In the genomic region with DNA sequence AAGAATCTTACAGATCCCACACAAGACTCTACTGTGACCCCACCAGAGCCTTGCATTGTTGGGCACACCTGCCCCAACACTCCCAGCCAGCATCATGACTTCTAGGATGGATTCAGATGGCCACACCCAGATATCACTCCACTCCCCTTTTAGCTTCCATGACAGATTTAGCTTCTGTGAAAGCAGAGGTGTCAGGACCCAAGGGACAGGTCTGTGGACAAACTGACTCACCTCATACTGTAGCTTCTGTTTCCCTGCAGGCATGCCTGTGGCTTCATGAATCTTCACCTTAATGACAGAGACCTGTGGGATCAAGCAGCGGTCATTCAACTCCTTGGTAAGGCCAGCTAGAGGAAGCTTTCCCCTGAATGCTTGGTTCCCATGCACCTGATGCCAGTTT, we compare ENCODE assay signal across 17 cellular contexts. TPM values are rescaled to one million over a fixed set of nuclear protein-coding genes. Genes with fewer than 3 reads are reported as not detected.
DNase-seq lines count a peak whose midpoint lies in the region; ATAC-seq and TF ChIP-seq lines count a peak whose summit lies in the region.
"Had no signal": no experiment of that assay in that cellular context is flagged by ENCODE, and none has a peak within 500 bp of the region (broad histone marks: within the 10 kb centered on the region; RNA-seq: fewer than 3 reads in every experiment).

No MANE protein-coding gene starts in this region.

- no peak for ATAC-seq in activated T-cell treated with anti-CD3 and anti-CD28 coated beads, Interleukin-2, amount 50 U/mL, for 4 hours
- no peak for ATAC-seq in CD8-positive, alpha-beta T cell
- ATAC-seq in activated T-helper 17 cell treated with anti-CD3 and anti-CD28 coated beads, Interleukin-2, amount 50 U/mL, for 72 hours (replicated peaks): peak; percentile 71
- peak; percentile 56 for ATAC-seq in stimulated activated effector memory CD8-positive, alpha-beta T cell treated with anti-CD3 and anti-CD28 coated beads, Interleukin-12 subunit alpha, Interleukin-12 subunit beta, amount 100 ng/mL, for 72 hours

- no peak overlapping the region for H3K4me3 Mint-ChIP-seq in activated T-cell treated with anti-CD3 and anti-CD28 coated beads, Interleukin-2, amount 50 U/mL, for 24 hours
- no peak overlapping the region for H3K4me3 Mint-ChIP-seq in activated T-cell treated with anti-CD3 and anti-CD28 coated beads, Interleukin-2, amount 50 U/mL, for 4 hours
- no peak overlapping the region for H3K4me3 Mint-ChIP-seq in CD8-positive, alpha-beta T cell
- peak overlapping the region; percentile 56 for H3K4me3 Mint-ChIP-seq in activated T-helper 17 cell treated with anti-CD3 and anti-CD28 coated beads, Interleukin-2, amount 50 U/mL, for 72 hours
- H3K4me3 Mint-ChIP-seq in stimulated activated effector memory CD8-positive, alpha-beta T cell treated with anti-CD3 and anti-CD28 coated beads, Interleukin-12 subunit alpha, Interleukin-12 subunit beta, amount 100 ng/mL, for 72 hours: no peak overlapping the region

- H2AFZ ChIP-seq in SK-N-SH (ENCODE audit: low read depth): no peak overlapping the region
- H2AFZ ChIP-seq: PC-9 had no signal

- peak overlapping the region; percentile 91 for H3K27ac Mint-ChIP-seq in activated T-cell treated with anti-CD3 and anti-CD28 coated beads, Interleukin-2, amount 50 U/mL, for 24 hours
- peak overlapping the region; percentile 30 for H3K27ac Mint-ChIP-seq in CD8-positive, alpha-beta T cell
- peak overlapping the region; percentile 51 for H3K27ac Mint-ChIP-seq in activated T-helper 17 cell treated with anti-CD3 and anti-CD28 coated beads, Interleukin-2, amount 50 U/mL, for 72 hours
- peak overlapping the region; percentile 80 for H3K27ac Mint-ChIP-seq in stimulated activated effector memory CD8-positive, alpha-beta T cell treated with anti-CD3 and anti-CD28 coated beads, Interleukin-12 subunit alpha, Interleukin-12 subunit beta, amount 100 ng/mL, for 72 hours

- no peak overlapping the region for H3K4me2 ChIP-seq in SK-N-SH
- H3K4me2 ChIP-seq: KMS-11, PC-9 had no signal

- no peak overlapping the region for H3K9ac ChIP-seq in SK-N-SH
- H3K9ac ChIP-seq: KMS-11 had no signal

- H3K9me3 Mint-ChIP-seq in activated T-cell treated with anti-CD3 and anti-CD28 coated beads, Interleukin-2, amount 50 U/mL, for 24 hours: no peaks in the 10 kb centered on the region
- no peaks in the 10 kb centered on the region for H3K9me3 Mint-ChIP-seq in activated T-cell treated with anti-CD3 and anti-CD28 coated beads, Interleukin-2, amount 50 U/mL, for 4 hours
- H3K9me3 Mint-ChIP-seq in CD8-positive, alpha-beta T cell: no peaks in the 10 kb centered on the region
- no peaks in the 10 kb centered on the region for H3K9me3 Mint-ChIP-seq in activated T-helper 17 cell treated with anti-CD3 and anti-CD28 coated beads, Interleukin-2, amount 50 U/mL, for 72 hours
- no peaks in the 10 kb centered on the region for H3K9me3 Mint-ChIP-seq in stimulated activated effector memory CD8-positive, alpha-beta T cell treated with anti-CD3 and anti-CD28 coated beads, Interleukin-12 subunit alpha, Interleukin-12 subunit beta, amount 100 ng/mL, for 72 hours

- TF ChIP-seq EP300 in SK-N-SH (IDR thresholded peaks at IDR 0.05; ENCODE audit: borderline replicate concordance in 1 of 2, low read depth in 1 of 2, low read length in 1 of 2): no peak

- no peak for TF ChIP-seq RAD21 in SK-N-SH (IDR thresholded peaks at IDR 0.05; ENCODE audit: low read length)

- H3K9me3 ChIP-seq in CD8-positive, alpha-beta T cell (ENCODE audit: low read length): no peaks in the 10 kb centered on the region
- no peaks in the 10 kb centered on the region for H3K9me3 ChIP-seq in uterus
- no peaks in the 10 kb centered on the region for H3K9me3 ChIP-seq in SK-N-SH
- H3K9me3 ChIP-seq: Caco-2 had no signal

- H3K79me2 ChIP-seq in SK-N-SH (ENCODE audit: insufficient read depth): no peaks in the 10 kb centered on the region

- H3K36me3 ChIP-seq in CD8-positive, alpha-beta T cell (ENCODE audit: insufficient read depth, low read length): peaks cover 73% of the 10 kb centered on the region
- H3K36me3 ChIP-seq in uterus (no peaks in the 10 kb centered on the region), SK-N-SH (replicated peaks in 1 of 2; ENCODE audit: control insufficient read depth in 1 of 2, insufficient read depth in 2 of 2, low read length in 1 of 2) (peaks cover 48 to 82% of the 10 kb centered on the region in 2 experiments)

- CTCF ChIA-PET in CD8-positive, alpha-beta T cell (lab: Charles Lee): interaction anchor here (1.2 to 2.3 kb wide), 3 partner anchors 15 to 55 kb away, joined by 3 to 22 read pairs (median 4); partner anchors contain the start of gene CASTOR1
- CTCF ChIA-PET in SK-N-SH (lab: Yijun Ruan, JAX): interaction anchor here (0.8 to 2.4 kb wide), 2 partner anchors 12 to 47 kb away, joined by 3 to 15 read pairs; no protein-coding TSS in a partner anchor

- POLR2A ChIA-PET in CD8-positive, alpha-beta T cell (lab: Charles Lee): interaction anchor here (1.4 to 1.5 kb wide), 2 partner anchors 8 to 21 kb away, joined by 5 to 8 read pairs; partner anchors contain the start of genes CCDC157, SF3A1 and TBC1D10A
- POLR2A ChIA-PET in SK-N-SH (lab: Yijun Ruan, JAX): no interaction called here

- no peak overlapping the region for H3K4me3 ChIP-seq in CD8-positive, alpha-beta T cell (ENCODE audit: low read depth, low read length)
- H3K4me3 ChIP-seq in uterus (no peak overlapping the region), SK-N-SH (ENCODE audit: low read depth in 2 of 2, low read length in 1 of 2) (no peak overlapping the region)
- H3K4me3 ChIP-seq: PC-9 had no signal

- 100% methylated on average over 1 of the region's 1 CpG for WGBS in SK-N-SH (ENCODE audit: low lambda C conversion rate)

- no peak for TF ChIP-seq POLR2A in uterus (IDR thresholded peaks at IDR 0.05)

- no peak overlapping the region for H3K27ac ChIP-seq in CD8-positive, alpha-beta T cell (ENCODE audit: low read depth, low read length)
- H3K27ac ChIP-seq in uterus (no peak overlapping the region), SK-N-SH (ENCODE audit: low read depth in 2 of 2, low read length in 1 of 2) (no peak overlapping the region)
- H3K27ac ChIP-seq: C4-2B, KMS-11, PC-9 had no signal

- TF ChIP-seq CTCF in CD8-positive, alpha-beta T cell (IDR thresholded peaks at IDR 0.05): no peak
- TF ChIP-seq CTCF in uterus (IDR thresholded peaks at IDR 0.05) (no peak), SK-N-SH (IDR thresholded peaks at IDR 0.05) (no peak)

- H3K27me3 Mint-ChIP-seq in activated T-cell treated with anti-CD3 and anti-CD28 coated beads, Interleukin-2, amount 50 U/mL, for 24 hours: no peaks in the 10 kb centered on the region
- no peaks in the 10 kb centered on the region for H3K27me3 Mint-ChIP-seq in activated T-cell treated with anti-CD3 and anti-CD28 coated beads, Interleukin-2, amount 50 U/mL, for 4 hours (ENCODE audit: low read depth)
- no peaks in the 10 kb centered on the region for H3K27me3 Mint-ChIP-seq in CD8-positive, alpha-beta T cell (ENCODE audit: low read depth)
- H3K27me3 Mint-ChIP-seq in activated T-helper 17 cell treated with anti-CD3 and anti-CD28 coated beads, Interleukin-2, amount 50 U/mL, for 72 hours: no peaks in the 10 kb centered on the region

- no peak for DNase-seq in activated T-cell treated with anti-CD3 and anti-CD28 coated beads, Interleukin-2, amount 50 U/mL, for 24 hours
- no peak for DNase-seq in activated T-cell treated with anti-CD3 and anti-CD28 coated beads, Interleukin-2, amount 50 U/mL, for 4 hours
- no peak for DNase-seq in CD8-positive, alpha-beta T cell
- no peak for DNase-seq in stimulated activated effector memory CD8-positive, alpha-beta T cell treated with anti-CD3 and anti-CD28 coated beads, Interleukin-12 subunit alpha, Interleukin-12 subunit beta, amount 100 ng/mL, for 72 hours (ENCODE audit: low spot score in 2 of 2)
- DNase-seq in uterus (no peak), SK-N-SH (no peak)
- DNase-seq: Caco-2, EL, NCI-H1048, NCI-H146, NCI-H2081 treated with DMSO at 0.1 percent for 48 hours, NCI-H510A treated with DMSO at 0.1 percent for 48 hours, NCI-H82, PC-9 had no signal

- no peaks in the 10 kb centered on the region for H3K27me3 ChIP-seq in CD8-positive, alpha-beta T cell (ENCODE audit: insufficient read depth, low read length)
- H3K27me3 ChIP-seq in uterus (no peaks in the 10 kb centered on the region), SK-N-SH (ENCODE audit: insufficient read depth) (no peaks in the 10 kb centered on the region)

- intact Hi-C loops in CD8-positive, alpha-beta T cell (cut with DNase I, micrococcal nuclease): no loop called here
- intact Hi-C loops in uterus (cut with DNase I; ENCODE audit: low total_unique reads): no loop called here

- H3F3A ChIP-seq in SK-N-SH (replicated peaks; ENCODE audit: insufficient read depth): peaks cover 8% of the 10 kb centered on the region

- peaks cover 96% of the 10 kb centered on the region for H3K36me3 Mint-ChIP-seq in activated T-cell treated with anti-CD3 and anti-CD28 coated beads, Interleukin-2, amount 50 U/mL, for 24 hours (ENCODE audit: low read depth)
- peaks cover 54% of the 10 kb centered on the region for H3K36me3 Mint-ChIP-seq in activated T-cell treated with anti-CD3 and anti-CD28 coated beads, Interleukin-2, amount 50 U/mL, for 4 hours (ENCODE audit: insufficient read depth)
- peaks cover 93% of the 10 kb centered on the region for H3K36me3 Mint-ChIP-seq in CD8-positive, alpha-beta T cell
- H3K36me3 Mint-ChIP-seq in activated T-helper 17 cell treated with anti-CD3 and anti-CD28 coated beads, Interleukin-2, amount 50 U/mL, for 72 hours (ENCODE audit: low read depth): peaks cover 100% of the 10 kb centered on the region
- peaks cover 100% of the 10 kb centered on the region for H3K36me3 Mint-ChIP-seq in stimulated activated effector memory CD8-positive, alpha-beta T cell treated with anti-CD3 and anti-CD28 coated beads, Interleukin-12 subunit alpha, Interleukin-12 subunit beta, amount 100 ng/mL, for 72 hours

- no peaks in the 10 kb centered on the region for H3K4me1 ChIP-seq in CD8-positive, alpha-beta T cell (ENCODE audit: insufficient read depth, low read length)
- H3K4me1 ChIP-seq in uterus (no peaks in the 10 kb centered on the region), SK-N-SH (ENCODE audit: control insufficient read depth in 1 of 2, insufficient read depth in 2 of 2, low read depth in 1 of 2, low read length in 1 of 2) (no peaks in the 10 kb centered on the region)
- H3K4me1 ChIP-seq: Caco-2 had no signal

- peaks cover 42% of the 10 kb centered on the region for H3K4me1 Mint-ChIP-seq in activated T-cell treated with anti-CD3 and anti-CD28 coated beads, Interleukin-2, amount 50 U/mL, for 24 hours (ENCODE audit: low read depth)
- H3K4me1 Mint-ChIP-seq in activated T-cell treated with anti-CD3 and anti-CD28 coated beads, Interleukin-2, amount 50 U/mL, for 4 hours (ENCODE audit: low read depth): peaks cover 29% of the 10 kb centered on the region
- no peaks in the 10 kb centered on the region for H3K4me1 Mint-ChIP-seq in CD8-positive, alpha-beta T cell (ENCODE audit: low read depth)
- peaks cover 25% of the 10 kb centered on the region for H3K4me1 Mint-ChIP-seq in activated T-helper 17 cell treated with anti-CD3 and anti-CD28 coated beads, Interleukin-2, amount 50 U/mL, for 72 hours
- H3K4me1 Mint-ChIP-seq in stimulated activated effector memory CD8-positive, alpha-beta T cell treated with anti-CD3 and anti-CD28 coated beads, Interleukin-12 subunit alpha, Interleukin-12 subunit beta, amount 100 ng/mL, for 72 hours: peaks cover 10% of the 10 kb centered on the region

- no peaks in the 10 kb centered on the region for H3K9me2 ChIP-seq in SK-N-SH

- no peaks in the 10 kb centered on the region for H4K20me1 ChIP-seq in SK-N-SH (ENCODE audit: insufficient read depth)

RNA-seq across cellular contexts. Expression of gene TBC1D10A, which starts 8.5 kb away (rescaled TPM):
- total RNA-seq in activated T-cell treated with anti-CD3 and anti-CD28 coated beads, Interleukin-2, amount 50 U/mL, for 4 hours: 10 to 100 TPM; 12.6 to 16.4 (median 14.0) TPM
- 10 to 100 TPM; 77.5 to 87.3 TPM for total RNA-seq in CD8-positive, alpha-beta T cell
- total RNA-seq in activated T-helper 17 cell treated with anti-CD3 and anti-CD28 coated beads, Interleukin-2, amount 50 U/mL, for 72 hours: 10 to 100 TPM; 26.9 to 41.2 TPM
- 10 to 100 TPM in 2 of 4 donors, 1 to 10 TPM in 2; 2.8 to 33.6 (median 10.0) TPM for total RNA-seq in uterus
- 15.3 and 16.5 TPM in 2 replicates for polyA plus RNA-seq in SK-N-SH (2012; rRNA removed)
- polyA plus RNA-seq in SK-N-SH (2012; cell fraction: cytosol; rRNA removed): 6.5 and 9.7 TPM in 2 replicates
- 27.1 and 28.3 TPM in 2 replicates for polyA plus RNA-seq in SK-N-SH (2012; cell fraction: nucleus; rRNA removed)

RNA-seq across cellular contexts. Expression of gene SF3A1, which starts 21.5 kb away (rescaled TPM):
- total RNA-seq in activated T-cell treated with anti-CD3 and anti-CD28 coated beads, Interleukin-2, amount 50 U/mL, for 4 hours: 100 to 1,000 TPM; 315 to 335 (median 324) TPM
- total RNA-seq in CD8-positive, alpha-beta T cell: 100 to 1,000 TPM; 406 to 422 TPM
- total RNA-seq in activated T-helper 17 cell treated with anti-CD3 and anti-CD28 coated beads, Interleukin-2, amount 50 U/mL, for 72 hours: 100 to 1,000 TPM; 275 to 294 TPM
- 100 to 1,000 TPM in 1 of 4 donors, 10 to 100 TPM in 3; 19.5 to 185 (median 40.2) TPM for total RNA-seq in uterus
- 37.5 and 75.2 TPM in 2 replicates for polyA plus RNA-seq in SK-N-SH (2012; rRNA removed)
- polyA plus RNA-seq in SK-N-SH (2012; cell fraction: cytosol; rRNA removed): 57.9 and 75.1 TPM in 2 replicates
- polyA plus RNA-seq in SK-N-SH (2012; cell fraction: nucleus; rRNA removed): 121 and 150 TPM in 2 replicates

RNA-seq across cellular contexts. Expression of gene CCDC157, which starts 21.6 kb away (rescaled TPM):
- total RNA-seq in activated T-cell treated with anti-CD3 and anti-CD28 coated beads, Interleukin-2, amount 50 U/mL, for 4 hours: 1 to 10 TPM; 2.3 to 3.0 (median 2.6) TPM
- 10 to 100 TPM in 1 of 2 experiments, 1 to 10 TPM in 1; 8.7 to 11.7 TPM for total RNA-seq in CD8-positive, alpha-beta T cell
- 1 to 10 TPM in 1 of 2 donors, under 1 TPM in 1; 0.50 to 2.5 TPM for total RNA-seq in activated T-helper 17 cell treated with anti-CD3 and anti-CD28 coated beads, Interleukin-2, amount 50 U/mL, for 72 hours
- total RNA-seq in uterus: 1 to 10 TPM in 3 of 4 donors, not detected in 1; 2.9 to 6.8 (median 4.6) TPM
- polyA plus RNA-seq in SK-N-SH (2012; rRNA removed): 5.8 and 7.9 TPM in 2 replicates
- polyA plus RNA-seq in SK-N-SH (2012; cell fraction: cytosol; rRNA removed): 3.3 and 5.5 TPM in 2 replicates
- polyA plus RNA-seq in SK-N-SH (2012; cell fraction: nucleus; rRNA removed): 8.3 and 9.8 TPM in 2 replicates

RNA-seq across cellular contexts. Expression of gene CASTOR1, which starts 45.9 kb away (rescaled TPM):
- 1 to 10 TPM; 1.1 to 2.9 (median 2.4) TPM for total RNA-seq in activated T-cell treated with anti-CD3 and anti-CD28 coated beads, Interleukin-2, amount 50 U/mL, for 4 hours
- total RNA-seq in CD8-positive, alpha-beta T cell: 10 to 100 TPM; 17.2 to 21.9 TPM
- 1 to 10 TPM; 4.6 to 4.8 TPM for total RNA-seq in activated T-helper 17 cell treated with anti-CD3 and anti-CD28 coated beads, Interleukin-2, amount 50 U/mL, for 72 hours
- 10 to 100 TPM; 15.8 to 67.1 (median 27.7) TPM for total RNA-seq in uterus
- 14.4 and 17.4 TPM in 2 replicates for polyA plus RNA-seq in SK-N-SH (2012; rRNA removed)
- 4.5 and 8.5 TPM in 2 replicates for polyA plus RNA-seq in SK-N-SH (2012; cell fraction: cytosol; rRNA removed)
- polyA plus RNA-seq in SK-N-SH (2012; cell fraction: nucleus; rRNA removed): 29.2 and 38.1 TPM in 2 replicates

RNA-seq across cellular contexts. Expression of gene RNF215, which starts 52.0 kb away (rescaled TPM):
- 1 to 10 TPM; 3.9 to 5.1 (median 4.4) TPM for total RNA-seq in activated T-cell treated with anti-CD3 and anti-CD28 coated beads, Interleukin-2, amount 50 U/mL, for 4 hours
- total RNA-seq in CD8-positive, alpha-beta T cell: 1 to 10 TPM; 7.0 to 7.4 TPM
- 10 to 100 TPM; 10.7 to 18.4 TPM for total RNA-seq in activated T-helper 17 cell treated with anti-CD3 and anti-CD28 coated beads, Interleukin-2, amount 50 U/mL, for 72 hours
- total RNA-seq in uterus: 10 to 100 TPM in 3 of 4 donors, 1 to 10 TPM in 1; 8.2 to 25.9 (median 18.9) TPM
- polyA plus RNA-seq in SK-N-SH (2012; rRNA removed): 28.6 and 37.2 TPM in 2 replicates
- polyA plus RNA-seq in SK-N-SH (2012; cell fraction: cytosol; rRNA removed): 9.9 and 17.0 TPM in 2 replicates
- 123 and 141 TPM in 2 replicates for polyA plus RNA-seq in SK-N-SH (2012; cell fraction: nucleus; rRNA removed)

Comparison
In these comparisons a context has a peak if more than half of its experiments do, and no peak if none do; other contexts are left out.
1. H3K27ac Mint-ChIP-seq: peak in every context shown above with its lines; median percentile 91 in activated T-cell treated with anti-CD3 and anti-CD28 coated beads, Interleukin-2, amount 50 U/mL, for 24 hours; 80 in stimulated activated effector memory CD8-positive, alpha-beta T cell treated with anti-CD3 and anti-CD28 coated beads, Interleukin-12 subunit alpha, Interleukin-12 subunit beta, amount 100 ng/mL, for 72 hours; 51 in activated T-helper 17 cell treated with anti-CD3 and anti-CD28 coated beads, Interleukin-2, amount 50 U/mL, for 72 hours; 30 in CD8-positive, alpha-beta T cell.
2. ATAC-seq: peak in activated T-helper 17 cell treated with anti-CD3 and anti-CD28 coated beads, Interleukin-2, amount 50 U/mL, for 72 hours (single experiment) and stimulated activated effector memory CD8-positive, alpha-beta T cell treated with anti-CD3 and anti-CD28 coated beads, Interleukin-12 subunit alpha, Interleukin-12 subunit beta, amount 100 ng/mL, for 72 hours (single experiment); none in activated T-cell treated with anti-CD3 and anti-CD28 coated beads, Interleukin-2, amount 50 U/mL, for 4 hours (0 of 2) and CD8-positive, alpha-beta T cell (single experiment).